Comparison of ENCODE assay signal across 8 cellular contexts in the genomic region with DNA sequence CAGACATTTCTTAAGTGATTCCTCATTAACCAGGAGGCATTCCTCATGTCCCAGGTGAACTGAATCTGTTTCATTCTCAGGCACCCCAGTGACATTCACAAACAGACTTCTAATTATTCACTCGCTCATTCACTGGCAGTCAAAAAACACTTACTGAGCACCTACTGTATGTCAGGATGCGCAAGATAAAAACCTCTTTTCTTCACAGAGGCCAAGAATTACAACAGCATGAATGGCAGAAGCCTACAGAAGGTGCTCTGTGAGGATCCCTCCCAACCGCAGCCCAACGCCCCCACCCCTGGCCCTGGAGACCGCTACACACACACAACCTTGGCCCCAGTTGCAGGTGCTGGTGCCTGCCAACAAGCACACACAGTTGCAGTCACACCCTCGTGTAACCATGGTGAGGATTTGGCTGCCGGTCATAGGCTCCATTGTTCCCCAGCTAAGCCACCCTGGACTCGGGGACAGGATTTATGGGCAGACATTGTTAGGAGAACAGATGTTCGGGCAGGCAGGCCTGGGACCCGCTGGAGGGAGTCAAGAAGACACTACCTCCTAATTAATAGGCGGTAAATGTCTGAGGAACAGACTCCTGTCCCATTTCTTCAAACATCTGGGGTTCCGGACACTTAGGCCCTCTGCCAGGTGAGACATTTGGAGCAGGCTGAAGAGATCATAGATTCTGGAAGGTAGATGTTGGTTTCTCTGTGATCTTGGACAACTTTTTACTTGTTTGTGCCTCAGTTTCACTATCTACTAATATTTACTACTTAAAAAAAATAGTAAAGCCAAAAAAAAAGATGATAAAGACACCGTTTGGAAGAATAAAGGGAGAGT. TPM values are rescaled to one million over a fixed set of nuclear protein-coding genes. Genes with fewer than 3 reads are reported as not detected.
A peak's percentile ranks its signal among the peaks of the same experiment; 100 is the strongest.
DNase-seq lines count a peak whose midpoint lies in the region; ATAC-seq and TF ChIP-seq lines count a peak whose summit lies in the region.

No MANE protein-coding gene starts in this region.

- H3K27me3 ChIP-seq in Panc1 (ENCODE audit: control insufficient read depth, insufficient read depth, low read length) = no peaks in the 10 kb centered on the region

- CTCF ChIA-PET in Panc1 (lab: Charles Lee) = interaction anchor here (0.6 kb wide), 1 partner anchor 317 kb away, joined by 6 read pairs; no protein-coding TSS in a partner anchor

- in situ Hi-C loops in Panc1 (cut with HindIII; ENCODE audit: low pct_unique_long_range_greater_than_20kb, low sequenced_read_pairs) = no loop called here

- H3K9me3 ChIP-seq in Panc1 (ENCODE audit: control insufficient read depth, insufficient read depth, low read depth, low read length) = no peaks in the 10 kb centered on the region

- H3K4me3 ChIP-seq in HFF-Myc (replicated peaks; ENCODE audit: low read depth, low read length) (no peak overlapping the region), Panc1 (ENCODE audit: low read depth in 2 of 2, low read length in 2 of 2) (no peak overlapping the region)

- TF ChIP-seq CTCF in HFF-Myc (IDR thresholded peaks at IDR 0.05; ENCODE audit: low read depth, low read length, missing control alignments) (no peak), Panc1 (IDR thresholded peaks at IDR 0.05) (no peak)

- peaks cover 45% of the 10 kb centered on the region for H3K4me1 ChIP-seq in Panc1 (ENCODE audit: control insufficient read depth, insufficient read depth, low read length)

- BruUV-seq in Panc1 (replicated peaks; lab: Mats Ljungman, UMichigan) = TSS peak; percentile 30

- peak; percentile 77 for DNase-seq in HFF-Myc (ENCODE audit: extremely low read depth, low read depth)
- DNase-seq in Panc1 (ENCODE audit: low read depth, low spot score) = no peak
- DNase-seq in head of caudate nucleus = peak; percentile 80 to 97 (median 92)
- DNase-seq in retina = peak; percentile 56
- no peak for DNase-seq in activated CD4-positive, alpha-beta T cell treated with anti-CD3 and anti-CD28 coated beads for 4 hours
- no peak for DNase-seq in activated naive CD4-positive, alpha-beta T cell treated with anti-CD3 and anti-CD28 coated beads, Interleukin-2, amount 50 U/mL, for 16 hours
- no peak for DNase-seq in activated naive CD4-positive, alpha-beta T cell (lab: John Stamatoyannopoulos, UW)
- DNase-seq in activated CD8-positive, alpha-beta memory T cell treated with anti-CD3 and anti-CD28 coated beads for 24 hours = no peak

- POLR2A ChIA-PET in Panc1 (lab: Charles Lee) = interaction anchor here (0.6 kb wide), 1 partner anchor 171 kb away, joined by 8 read pairs; no protein-coding TSS in a partner anchor

- peak; percentile 59 for ATAC-seq in Panc1

- intact Hi-C loops in Panc1 (cut with micrococcal nuclease; ENCODE audit: unreplicated experiment) = no loop called here
- intact Hi-C loops in head of caudate nucleus (cut with DNase I) = no loop called here

- no peaks in the 10 kb centered on the region for H3K36me3 ChIP-seq in Panc1 (ENCODE audit: control insufficient read depth, insufficient read depth, low read length)

- H3K27ac ChIP-seq in Panc1 (ENCODE audit: low read length) = peak overlapping the region; percentile 10; the same call in 1 of the 2 replicates

RNA-seq across cellular contexts. Expression of gene CUEDC1, which starts 43.2 kb away (rescaled TPM):
- 103 TPM for total RNA-seq in Panc1 (2021; ENCODE audit: unreplicated experiment)
- 107 TPM for polyA plus RNA-seq in Panc1 (2012; ENCODE audit: insufficient read length)

Comparison
In these comparisons a context has a peak if more than half of its experiments do, and no peak if none do; other contexts are left out.
1. DNase-seq: peak in HFF-Myc (single experiment), head of caudate nucleus (42 of 42) and retina (single experiment); none in Panc1 (single experiment), activated CD4-positive, alpha-beta T cell treated with anti-CD3 and anti-CD28 coated beads for 4 hours (0 of 2), activated naive CD4-positive, alpha-beta T cell treated with anti-CD3 and anti-CD28 coated beads, Interleukin-2, amount 50 U/mL, for 16 hours (single experiment), activated naive CD4-positive, alpha-beta T cell (0 of 4) and activated CD8-positive, alpha-beta memory T cell treated with anti-CD3 and anti-CD28 coated beads for 24 hours (single experiment).